1 cellular context compared by ENCODE assay signal in the genomic region with DNA sequence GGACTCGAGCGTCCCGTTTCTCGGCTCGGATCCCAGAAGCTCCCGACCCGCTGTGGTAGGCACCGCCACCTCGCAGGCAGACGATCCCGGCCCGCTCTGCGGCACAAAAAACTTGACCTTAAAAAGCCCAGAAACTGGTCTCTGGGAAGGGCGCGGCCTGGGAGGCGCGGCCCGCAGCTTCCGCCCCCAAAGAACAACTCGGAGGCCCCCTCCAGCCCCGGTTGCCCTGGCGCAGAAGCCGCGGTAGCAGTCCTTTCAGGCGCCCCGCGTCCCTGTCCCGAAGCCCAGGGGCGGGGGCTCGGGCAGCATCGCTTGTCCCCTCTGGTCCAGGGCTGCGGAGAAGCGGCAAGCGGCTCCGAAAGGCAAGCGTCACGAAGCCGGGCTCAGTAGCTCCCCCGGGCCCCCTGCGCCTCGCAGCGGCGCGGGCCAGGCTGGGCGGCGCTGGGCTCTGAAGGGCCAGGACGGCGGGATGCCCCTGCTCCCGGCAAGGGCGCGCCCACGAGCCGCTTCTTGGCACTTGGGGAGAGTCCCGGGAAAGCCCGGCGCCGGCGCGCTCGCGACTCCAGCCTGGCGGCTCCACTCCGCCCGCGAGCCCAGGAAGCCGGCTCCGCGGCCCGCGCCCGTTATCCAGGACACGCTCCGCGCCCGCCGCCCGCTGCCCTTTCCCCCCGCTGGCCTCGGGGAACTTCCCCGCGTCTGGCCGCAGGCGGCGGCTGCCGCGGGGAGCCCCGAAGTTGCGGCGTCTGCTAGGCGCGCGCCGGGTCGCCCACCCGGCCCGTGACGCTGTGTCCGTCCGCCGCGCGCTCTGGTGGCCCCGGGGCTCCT.
TF ChIP-seq lines count a peak whose summit lies in the region.

GCNT4 (minus strand) TSS at position 98 of the 825 bp plus-strand sequence. CDS start 22,521 bp downstream, outside the sequence.

TF ChIP-seq in HepG2, 621 proteins besides CTCF, POLR2A, EP300 and RAD21 (continues in another document):
- TF ChIP-seq PHF5A (CRISPR knock-in tag; IDR thresholded peaks at IDR 0.05; ENCODE audit: low read depth, unreplicated experiment) (no peak), ZNF460 (CRISPR knock-in tag; IDR thresholded peaks at IDR 0.05; ENCODE audit: borderline replicate concordance) (no peak), FUBP1 (CRISPR knock-in tag; IDR thresholded peaks at IDR 0.05; ENCODE audit: borderline replicate concordance) (no peak), MTA3 (CRISPR knock-in tag; IDR thresholded peaks at IDR 0.05) (no peak), BCL6 (CRISPR knock-in tag; IDR thresholded peaks at IDR 0.05) (0 out of 2 replicates have a peak, but pooled peaks have one; percentile 33), KMT2A (CRISPR knock-in tag; IDR thresholded peaks at IDR 0.05) (peak; percentile 58; the same call in 1 of the 2 replicates), ZNF574 (CRISPR knock-in tag; IDR thresholded peaks at IDR 0.05) (no peak), FOXO1 (CRISPR knock-in tag; IDR thresholded peaks at IDR 0.05) (no peak), POLR2AphosphoS5 (IDR thresholded peaks at IDR 0.05; ENCODE audit: low read depth, low read length) (no peak), BHLHE40 (IDR thresholded peaks at IDR 0.05; ENCODE audit: low read length) (no peak), RXRA (CRISPR knock-in tag; IDR thresholded peaks at IDR 0.05) (0 out of 2 replicates have a peak, but pooled peaks have one; percentile 31), SRY (CRISPR knock-in tag; IDR thresholded peaks at IDR 0.05) (peak; percentile 25; the same call in 1 of the 2 replicates), ZNF510 (CRISPR knock-in tag; IDR thresholded peaks at IDR 0.05; ENCODE audit: low read depth) (no peak), MAZ (IDR thresholded peaks at IDR 0.05; ENCODE audit: borderline replicate concordance, low read depth, low read length) (no peak), MAZ (CRISPR knock-in tag; IDR thresholded peaks at IDR 0.05; ENCODE audit: low read depth) (no peak), ZNF557 (CRISPR knock-in tag; IDR thresholded peaks at IDR 0.05) (no peak), ZFP41 (CRISPR knock-in tag; IDR thresholded peaks at IDR 0.05; ENCODE audit: borderline replicate concordance) (no peak), GABPB1 (CRISPR knock-in tag; IDR thresholded peaks at IDR 0.05) (peak; percentile 32; the same call in 1 of the 2 replicates), NKX3-1 (CRISPR knock-in tag; IDR thresholded peaks at IDR 0.05) (no peak), ZNF569 (CRISPR knock-in tag; IDR thresholded peaks at IDR 0.05; ENCODE audit: borderline replicate concordance) (no peak), HOMEZ (CRISPR knock-in tag; IDR thresholded peaks at IDR 0.05; ENCODE audit: low read depth) (no peak), ZFP82 (CRISPR knock-in tag; IDR thresholded peaks at IDR 0.05; ENCODE audit: borderline replicate concordance) (peak; percentile 18; the same call in 1 of the 2 replicates), ZNF678 (CRISPR knock-in tag; IDR thresholded peaks at IDR 0.05) (no peak), RORA (CRISPR knock-in tag; IDR thresholded peaks at IDR 0.05) (no peak), ZNF160 (CRISPR knock-in tag; IDR thresholded peaks at IDR 0.05) (no peak), YEATS4 (CRISPR knock-in tag; IDR thresholded peaks at IDR 0.05; ENCODE audit: borderline replicate concordance) (0 out of 2 replicates have a peak, but pooled peaks have one; percentile 23), SALL1 (CRISPR knock-in tag; IDR thresholded peaks at IDR 0.05) (0 out of 2 replicates have a peak, but pooled peaks have one; percentile 4), PTBP1 (IDR thresholded peaks at IDR 0.05; ENCODE audit: low read depth, low read length, poor library complexity, severe bottlenecking) (no peak), RAD51 (IDR thresholded peaks at IDR 0.05; ENCODE audit: borderline replicate concordance) (no peak), ZFP36L2 (CRISPR knock-in tag; IDR thresholded peaks at IDR 0.05) (no peak), NR2F6 (IDR thresholded peaks at IDR 0.05) (no peak), NR2F6 (CRISPR knock-in tag; IDR thresholded peaks at IDR 0.05) (no peak), ZNF704 (CRISPR knock-in tag; IDR thresholded peaks at IDR 0.05; ENCODE audit: borderline replicate concordance) (no peak), HOXD1 (CRISPR knock-in tag; IDR thresholded peaks at IDR 0.05) (0 out of 2 replicates have a peak, but pooled peaks have one; percentile 23), ZNF782 (CRISPR knock-in tag; IDR thresholded peaks at IDR 0.05; ENCODE audit: borderline replicate concordance) (no peak), RFXAP (CRISPR knock-in tag; IDR thresholded peaks at IDR 0.05; ENCODE audit: borderline replicate concordance) (no peak; the same call in 1 of the 2 replicates), TSC22D2 (CRISPR knock-in tag; IDR thresholded peaks at IDR 0.05; ENCODE audit: borderline replicate concordance) (peak; percentile 38; the same call in 1 of the 2 replicates), NRL (CRISPR knock-in tag; IDR thresholded peaks at IDR 0.05; ENCODE audit: borderline replicate concordance) (peak; percentile 49; the same call in 1 of the 2 replicates), TCF7 (IDR thresholded peaks at IDR 0.05; ENCODE audit: low read depth) (no peak), HNF1A (IDR thresholded peaks at IDR 0.05; ENCODE audit: low read depth) (no peak), HNF1A (CRISPR knock-in tag; IDR thresholded peaks at IDR 0.05; ENCODE audit: borderline replicate concordance) (no peak), ZNF724P (CRISPR knock-in tag; IDR thresholded peaks at IDR 0.05; ENCODE audit: borderline replicate concordance) (no peak), HNRNPUL1 (IDR thresholded peaks at IDR 0.05; ENCODE audit: low read depth, low read length) (no peak), ZNF354B (CRISPR knock-in tag; IDR thresholded peaks at IDR 0.05) (no peak)
- TF ChIP-seq, protein P1, sequence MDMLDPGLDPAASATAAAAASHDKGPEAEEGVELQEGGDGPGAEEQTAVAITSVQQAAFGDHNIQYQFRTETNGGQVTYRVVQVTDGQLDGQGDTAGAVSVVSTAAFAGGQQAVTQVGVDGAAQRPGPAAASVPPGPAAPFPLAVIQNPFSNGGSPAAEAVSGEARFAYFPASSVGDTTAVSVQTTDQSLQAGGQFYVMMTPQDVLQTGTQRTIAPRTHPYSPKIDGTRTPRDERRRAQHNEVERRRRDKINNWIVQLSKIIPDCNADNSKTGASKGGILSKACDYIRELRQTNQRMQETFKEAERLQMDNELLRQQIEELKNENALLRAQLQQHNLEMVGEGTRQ (IDR thresholded peaks at IDR 0.05; ENCODE audit: low read depth, low read length) = no peak
- TF ChIP-seq, protein P1 (CRISPR knock-in tag; IDR thresholded peaks at IDR 0.05; ENCODE audit: borderline replicate concordance) = no peak
- TF ChIP-seq, protein P2, sequence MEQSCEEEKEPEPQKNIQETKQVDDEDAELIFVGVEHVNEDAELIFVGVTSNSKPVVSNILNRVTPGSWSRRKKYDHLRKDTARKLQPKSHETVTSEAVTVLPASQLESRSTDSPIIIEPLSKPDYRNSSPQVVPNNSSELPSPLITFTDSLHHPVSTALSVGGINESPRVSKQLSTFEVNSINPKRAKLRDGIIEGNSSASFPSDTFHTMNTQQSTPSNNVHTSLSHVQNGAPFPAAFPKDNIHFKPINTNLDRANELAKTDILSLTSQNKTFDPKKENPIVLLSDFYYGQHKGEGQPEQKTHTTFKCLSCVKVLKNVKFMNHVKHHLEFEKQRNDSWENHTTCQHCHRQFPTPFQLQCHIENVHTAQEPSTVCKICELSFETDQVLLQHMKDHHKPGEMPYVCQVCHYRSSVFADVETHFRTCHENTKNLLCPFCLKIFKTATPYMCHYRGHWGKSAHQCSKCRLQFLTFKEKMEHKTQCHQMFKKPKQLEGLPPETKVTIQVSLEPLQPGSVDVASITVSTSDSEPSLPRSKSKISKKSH (CRISPR knock-in tag; IDR thresholded peaks at IDR 0.05; ENCODE audit: borderline replicate concordance) = 0 out of 2 replicates have a peak, but pooled peaks have one; percentile 28
